1 cellular context compared by ENCODE assay signal in genomic region chr16:28304214-28304613, GRCh38.
TF ChIP-seq lines count a peak whose summit lies in the region.

No MANE protein-coding gene starts in this region.

TF ChIP-seq in K562, 482 proteins besides CTCF, POLR2A, EP300 and RAD21 (continued from another document and continues in another):
- peak in 1 of 2 experiments; percentile 96; a peak in 2 of 4 replicates for TF ChIP-seq ZNF639 (CRISPR knock-in tag; conservative IDR thresholded peaks at IDR 0.05 in 1 of 2, IDR thresholded peaks at IDR 0.05 in 1 of 2)
- no peak for TF ChIP-seq ADNP (tag; IDR thresholded peaks at IDR 0.05)
- TF ChIP-seq MBD1 (CRISPR knock-in tag; IDR thresholded peaks at IDR 0.05): no peak
- TF ChIP-seq KAT8 (IDR thresholded peaks at IDR 0.05; ENCODE audit: low read depth): no peak
- no peak for TF ChIP-seq ZNF217 (CRISPR knock-in tag; IDR thresholded peaks at IDR 0.05)
- TF ChIP-seq ILK (tag; IDR thresholded peaks at IDR 0.05; ENCODE audit: borderline replicate concordance, low read depth): no peak
- no peak for TF ChIP-seq ZNF174 (CRISPR knock-in tag; IDR thresholded peaks at IDR 0.05)
- no peak for TF ChIP-seq ZMIZ1 (IDR thresholded peaks at IDR 0.05; ENCODE audit: low read depth in 2 of 2, low read length in 2 of 2)
- no peak for TF ChIP-seq U2AF2 (optimal IDR thresholded peaks at IDR 0.05; ENCODE audit: low read depth, low read length)
- TF ChIP-seq MED1 (CRISPR knock-in tag; IDR thresholded peaks at IDR 0.05; ENCODE audit: borderline replicate concordance): no peak
- no peak for TF ChIP-seq POLR2H (tag; IDR thresholded peaks at IDR 0.05; ENCODE audit: low read depth)
- no peak for TF ChIP-seq WHSC1 (IDR thresholded peaks at IDR 0.05; ENCODE audit: low read length)
- no peak for TF ChIP-seq ZNF133 (CRISPR knock-in tag; IDR thresholded peaks at IDR 0.05)
- TF ChIP-seq ZNF512 (tag; IDR thresholded peaks at IDR 0.05): no peak
- no peak for TF ChIP-seq CHD2 (IDR thresholded peaks at IDR 0.05; ENCODE audit: low read depth, low read length)
- no peak for TF ChIP-seq HIVEP1 (CRISPR knock-in tag; IDR thresholded peaks at IDR 0.05)
- TF ChIP-seq ZNF318 (IDR thresholded peaks at IDR 0.05; ENCODE audit: borderline replicate concordance in 1 of 2, low read depth in 1 of 2): no peak
- no peak for TF ChIP-seq KHSRP (IDR thresholded peaks at IDR 0.05)
- no peak for TF ChIP-seq ZNF707 (CRISPR knock-in tag; conservative IDR thresholded peaks at IDR 0.05)
- no peak for TF ChIP-seq ZBTB2 (IDR thresholded peaks at IDR 0.05)
- no peak for TF ChIP-seq KLF1 (tag; IDR thresholded peaks at IDR 0.05)
- no peak for TF ChIP-seq ZBTB33 (CRISPR knock-in tag; IDR thresholded peaks at IDR 0.05)
- no peak for TF ChIP-seq DDX20 (tag; IDR thresholded peaks at IDR 0.05; ENCODE audit: low read depth)
- peak in 1 of 2 experiments; percentile 56; a peak in 1 of 4 replicates for TF ChIP-seq TEAD1 (CRISPR knock-in tag; IDR thresholded peaks at IDR 0.05)
- no peak for TF ChIP-seq ZNF699 (CRISPR knock-in tag; IDR thresholded peaks at IDR 0.05; ENCODE audit: insufficient replicate concordance)
- no peak for TF ChIP-seq TCF15 (CRISPR knock-in tag; IDR thresholded peaks at IDR 0.05)
- TF ChIP-seq DPF2 (IDR thresholded peaks at IDR 0.05): no peak
- no peak for TF ChIP-seq ZHX1 (conservative IDR thresholded peaks at IDR 0.05; ENCODE audit: low read length)
- TF ChIP-seq NR3C1 (CRISPR knock-in tag; IDR thresholded peaks at IDR 0.05): peak; percentile 84; the same call in 1 of the 2 replicates
- TF ChIP-seq BDP1 (IDR thresholded peaks at IDR 0.05; ENCODE audit: insufficient read depth, insufficient read length): no peak
